Comparison of ENCODE assay signal across 2 cellular contexts in genomic region chr20:25526446-25526845, GRCh38.
TF ChIP-seq lines count a peak whose summit lies in the region.

No MANE protein-coding gene starts in this region.

TF ChIP-seq in A549, 52 proteins besides CTCF, POLR2A, EP300 and RAD21:
- TF ChIP-seq RCOR1 (IDR thresholded peaks at IDR 0.05; ENCODE audit: low read depth, low read length) (no peak), CEBPB (IDR thresholded peaks at IDR 0.05) (no peak), PHF8 (IDR thresholded peaks at IDR 0.05; ENCODE audit: borderline replicate concordance, low read depth) (no peak)

TF ChIP-seq in IMR-90, 13 proteins besides CTCF, POLR2A, EP300 and RAD21:
- TF ChIP-seq MXI1 (IDR thresholded peaks at IDR 0.05; ENCODE audit: borderline replicate concordance, low read depth, low read length) (no peak), BHLHE40 (IDR thresholded peaks at IDR 0.05; ENCODE audit: low read depth, low read length) (no peak), MAZ (IDR thresholded peaks at IDR 0.05; ENCODE audit: borderline replicate concordance, low read depth, low read length) (no peak), FOS (IDR thresholded peaks at IDR 0.05; ENCODE audit: low read depth, low read length) (no peak), RFX5 (IDR thresholded peaks at IDR 0.05; ENCODE audit: low read depth, low read length) (no peak), CEBPB (IDR thresholded peaks at IDR 0.05; ENCODE audit: low read depth, low read length) (no peak)
- TF ChIP-seq, protein P1, sequence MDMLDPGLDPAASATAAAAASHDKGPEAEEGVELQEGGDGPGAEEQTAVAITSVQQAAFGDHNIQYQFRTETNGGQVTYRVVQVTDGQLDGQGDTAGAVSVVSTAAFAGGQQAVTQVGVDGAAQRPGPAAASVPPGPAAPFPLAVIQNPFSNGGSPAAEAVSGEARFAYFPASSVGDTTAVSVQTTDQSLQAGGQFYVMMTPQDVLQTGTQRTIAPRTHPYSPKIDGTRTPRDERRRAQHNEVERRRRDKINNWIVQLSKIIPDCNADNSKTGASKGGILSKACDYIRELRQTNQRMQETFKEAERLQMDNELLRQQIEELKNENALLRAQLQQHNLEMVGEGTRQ (IDR thresholded peaks at IDR 0.05; ENCODE audit: low read depth, low read length), result no peak
